Comparison of ENCODE assay signal across 18 cellular contexts in the genomic region with DNA sequence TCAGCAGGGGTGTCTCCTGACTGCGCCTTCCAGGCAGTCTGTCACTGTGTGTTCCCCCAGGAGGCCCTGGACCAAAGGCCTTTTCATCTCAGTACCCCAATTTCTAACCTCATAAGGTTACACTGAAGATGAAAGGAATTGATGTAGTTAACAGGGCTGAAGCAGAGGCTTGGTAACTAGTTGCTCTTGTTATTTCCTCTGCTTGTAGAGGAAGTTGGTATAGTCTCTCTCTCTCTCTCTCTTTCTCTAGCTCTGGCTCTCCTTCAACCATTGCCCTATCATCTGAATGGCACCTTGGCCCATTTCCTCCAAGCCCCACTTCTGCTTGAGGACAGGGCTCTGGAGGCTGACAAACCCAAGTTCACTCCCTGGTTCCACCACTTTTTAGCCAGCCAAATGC.
"Had no signal": no experiment of that assay in that cellular context is flagged by ENCODE, and none has a peak within 500 bp of the region (broad histone marks: within the 10 kb centered on the region; RNA-seq: fewer than 3 reads in every experiment).

No MANE protein-coding gene starts in this region.

- H3K4me3 Mint-ChIP-seq: natural killer cell; stimulated activated naive B cell treated with anti-CD40 and anti-IgM and Interleukin-4, amounts not matched to agents 10 μg/mL and 1 μg/mL and 100 μg/mL, for 72 hours had no signal

- H3K36me3 Mint-ChIP-seq: natural killer cell; stimulated activated naive B cell treated with anti-CD40 and anti-IgM and Interleukin-4, amounts not matched to agents 10 μg/mL and 1 μg/mL and 100 μg/mL, for 72 hours had no signal

- H3K9me3 Mint-ChIP-seq: natural killer cell; stimulated activated naive B cell treated with anti-CD40 and anti-IgM and Interleukin-4, amounts not matched to agents 10 μg/mL and 1 μg/mL and 100 μg/mL, for 72 hours had no signal

- H3K27me3 Mint-ChIP-seq: stimulated activated naive B cell treated with anti-CD40 and anti-IgM and Interleukin-4, amounts not matched to agents 10 μg/mL and 1 μg/mL and 100 μg/mL, for 72 hours had no signal

- DNase-seq: activated CD4-positive, alpha-beta T cell treated with anti-CD3 and anti-CD28 coated beads, Interleukin-2, amount 50 U/mL, for 48 hours; activated CD4-positive, CD25-positive, alpha-beta regulatory T cell; activated CD8-positive, alpha-beta memory T cell treated with anti-CD3 and anti-CD28 coated beads, Interleukin-2, amount 50 U/mL, for 48 hours; activated gamma-delta T cell; activated T-cell treated with anti-CD3 and anti-CD28 coated beads, Interleukin-2, amount 50 U/mL, for 48 hours; anterior cingulate cortex; brain microvascular endothelial cell; erythroblast; foreskin melanocyte; glutamatergic neuron; hippocampal formation; left cardiac atrium; mesenchymal stem cell; natural killer cell; SJCRH30; stimulated activated CD4-positive, alpha-beta T cell treated with anti-CD3 and anti-CD28 coated beads, Interleukin-4, amount 100 ng/mL, for 24 hours; stimulated activated naive B cell treated with anti-CD40 and anti-IgM and Interleukin-4, amounts not matched to agents 10 μg/mL and 1 μg/mL and 100 μg/mL, for 72 hours had no signal

- H3K27ac Mint-ChIP-seq: natural killer cell; stimulated activated naive B cell treated with anti-CD40 and anti-IgM and Interleukin-4, amounts not matched to agents 10 μg/mL and 1 μg/mL and 100 μg/mL, for 72 hours had no signal

- ATAC-seq: natural killer cell; sciatic nerve; stimulated activated naive B cell treated with anti-CD40 and anti-IgM and Interleukin-4, amounts not matched to agents 10 μg/mL and 1 μg/mL and 100 μg/mL, for 72 hours had no signal

- H3K4me1 Mint-ChIP-seq: stimulated activated naive B cell treated with anti-CD40 and anti-IgM and Interleukin-4, amounts not matched to agents 10 μg/mL and 1 μg/mL and 100 μg/mL, for 72 hours had no signal
